Comparison of ENCODE assay signal across 23 cellular contexts in the genomic region with DNA sequence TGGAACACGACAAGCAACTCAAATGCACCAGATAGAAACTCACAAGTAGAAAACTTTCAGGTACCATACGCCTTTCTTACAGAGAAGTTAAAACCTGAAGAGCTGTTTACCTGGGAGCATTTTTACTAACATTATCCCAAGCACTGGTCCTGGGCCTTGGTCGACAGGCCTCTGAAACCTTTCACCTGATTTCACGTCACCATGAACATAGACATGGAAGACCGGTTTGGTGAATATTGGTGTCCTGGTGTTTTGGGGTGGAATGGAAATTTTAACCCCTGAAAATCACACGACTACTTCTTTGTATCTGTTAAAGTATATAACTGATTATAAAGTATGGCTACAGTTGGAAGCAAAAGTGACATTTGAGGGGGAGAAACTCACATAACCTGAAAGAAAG.
"Had no signal": no experiment of that assay in that cellular context is flagged by ENCODE, and none has a peak within 500 bp of the region (broad histone marks: within the 10 kb centered on the region; RNA-seq: fewer than 3 reads in every experiment).

No MANE protein-coding gene starts in this region.

- H3K4me3 ChIP-seq: stomach, suprapubic skin, testis, thoracic aorta, thyroid gland, tibial artery, tibial nerve, transverse colon, upper lobe of left lung, upper lobe of right lung, uterus, vagina had no signal

- H3K36me3 ChIP-seq: stomach, suprapubic skin, thoracic aorta, thyroid gland, tibial artery, tibial nerve, transverse colon, upper lobe of left lung, upper lobe of right lung, uterus, vagina had no signal

- H3K27ac ChIP-seq: stomach, suprapubic skin, testis, thoracic aorta, thyroid gland, tibial artery, tibial nerve, transverse colon, upper lobe of left lung, upper lobe of right lung, uterus, vagina had no signal

- H3K9me3 ChIP-seq: suprapubic skin, testis, thoracic aorta, thyroid gland, tibial artery, tibial nerve, transverse colon, upper lobe of left lung, upper lobe of right lung, uterus, vagina had no signal

- DNase-seq: stimulated activated CD4-positive, alpha-beta T cell treated with anti-CD3 and anti-CD28 coated beads, Interleukin-2, amount 100 ng/mL, for 48 hours; stimulated activated CD4-positive, alpha-beta T cell treated with anti-CD3 and anti-CD28 coated beads, Interleukin-4, amount 100 ng/mL, for 1 hour; stimulated activated CD4-positive, alpha-beta T cell treated with anti-CD3 and anti-CD28 coated beads, Interleukin-4, amount 100 ng/mL, for 24 hours; stimulated activated CD4-positive, alpha-beta T cell treated with anti-CD3 and anti-CD28 coated beads, Interleukin-4, amount 100 ng/mL, for 4 hours; stimulated activated CD8-positive, alpha-beta memory T cell treated with anti-CD3 and anti-CD28 coated beads, Interleukin-4, amount 100 ng/mL, for 48 hours; stimulated activated naive B cell treated with anti-CD40 and anti-IgM and Interleukin-4, amounts not matched to agents 10 μg/mL and 1 μg/mL and 100 μg/mL, for 72 hours; stimulated activated naive CD4-positive, alpha-beta T cell; stimulated activated naive CD4-positive, alpha-beta T cell treated with Interleukin-2 at 50 U/mL for 16 hours; stimulated activated naive CD8-positive, alpha-beta T cell treated with anti-CD3 and anti-CD28 coated beads, Interleukin-15, amount 100 ng/mL, for 72 hours; stimulated activated naive CD8-positive, alpha-beta T cell treated with anti-CD3 and anti-CD28 coated beads, Interleukin-15, Interleukin-2, amounts not matched to agents 100 U/mL and 50 U/mL, for 24 hours; stomach; substantia nigra; testis; thyroid gland; tibial artery; transverse colon; upper lobe of left lung; upper lobe of right lung; uterus had no signal

- H3K27me3 ChIP-seq: stomach, suprapubic skin, testis, thyroid gland, tibial artery, tibial nerve, transverse colon, upper lobe of left lung, upper lobe of right lung, uterus, vagina had no signal

- H3K4me1 ChIP-seq: stomach, suprapubic skin, testis, thyroid gland, tibial artery, tibial nerve, transverse colon, upper lobe of right lung, uterus, vagina had no signal
